Comparison of ENCODE assay signal across 17 cellular contexts in the genomic region with DNA sequence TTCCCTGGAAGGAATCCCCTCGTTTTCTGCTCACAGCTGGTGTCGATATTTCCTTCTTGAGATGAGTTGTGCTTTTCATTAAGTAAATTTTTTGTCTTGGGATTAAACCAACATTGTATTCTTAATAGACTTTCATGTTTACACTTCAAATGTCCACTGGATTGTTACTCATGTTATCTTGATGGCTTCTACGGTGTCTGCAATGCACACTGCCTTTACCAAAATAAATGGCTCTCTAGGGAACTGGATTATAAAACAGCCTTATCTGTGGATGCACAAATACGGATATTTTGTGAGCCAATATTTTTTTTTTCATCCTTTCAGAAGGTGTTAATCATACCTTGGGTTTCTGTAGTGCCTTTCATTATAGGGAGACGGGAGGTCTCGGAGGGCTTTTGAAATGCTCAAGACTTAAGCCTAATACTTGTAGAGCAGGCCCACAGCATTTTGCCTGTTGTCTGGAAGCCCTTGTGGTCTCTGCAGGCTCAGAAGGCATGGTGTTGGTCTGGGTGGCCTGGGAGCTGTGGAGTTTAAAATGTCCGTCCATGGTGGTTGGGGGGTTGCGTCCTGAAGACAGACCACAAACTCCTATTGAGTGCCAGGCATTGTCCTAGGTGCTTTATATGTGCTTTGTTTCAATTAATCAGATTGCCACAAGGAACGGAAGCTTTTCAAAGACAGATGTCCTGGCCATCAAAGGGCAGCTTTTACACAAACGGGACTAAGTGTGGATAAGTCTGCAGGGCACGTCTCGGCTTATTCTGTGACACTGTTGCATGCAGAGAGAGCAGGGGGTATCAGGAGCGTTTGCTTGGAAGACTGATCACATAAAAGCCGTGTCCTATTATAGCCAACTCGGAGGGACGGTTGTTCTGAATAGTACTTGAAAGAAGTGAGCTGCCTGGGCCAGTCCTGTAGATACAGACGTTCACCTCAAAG.
"Had no signal": no experiment of that assay in that cellular context is flagged by ENCODE, and none has a peak within 500 bp of the region (broad histone marks: within the 10 kb centered on the region; RNA-seq: fewer than 3 reads in every experiment).

No MANE protein-coding gene starts in this region.

- H3K4me3 Mint-ChIP-seq: activated CD4-positive, alpha-beta memory T cell treated with anti-CD3 and anti-CD28 coated beads for 36 hours; activated naive CD8-positive, alpha-beta T cell treated with anti-CD3 and anti-CD28 coated beads, Interleukin-2, amount 10 ng/mL, durations not matched to agents 7 days and 5 days; activated T-helper 1 cell treated with anti-CD3 and anti-CD28 coated beads, Interleukin-12 subunit alpha, Interleukin-12 subunit beta, Interleukin-2, Interleukin-4 antibody, amounts not matched to agents 30 ng/mL and 10 ng/mL and 1 ng/mL, durations not matched to agents 14 hours and 24 hours and 36 hours; central memory CD8-positive, alpha-beta T cell; naive B cell; T-cell had no signal

- H3K4me3 ChIP-seq: coronary artery, smooth muscle cell had no signal

- H3K36me3 ChIP-seq: brain microvascular endothelial cell, neutrophil had no signal

- DNase-seq: activated CD4-positive, alpha-beta memory T cell treated with anti-CD3 and anti-CD28 coated beads for 36 hours; activated naive CD8-positive, alpha-beta T cell treated with anti-CD3 and anti-CD28 coated beads, Interleukin-2, amount 10 ng/mL, durations not matched to agents 7 days and 5 days; brain microvascular endothelial cell; effector CD4-positive, alpha-beta T cell; mammary epithelial cell; naive B cell; SK-N-SH; stimulated activated CD4-positive, alpha-beta T cell treated with anti-CD3 and anti-CD28 coated beads, Interleukin-4, amount 100 ng/mL, for 4 hours; stimulated activated naive CD8-positive, alpha-beta T cell treated with anti-CD3 and anti-CD28 coated beads, Interleukin-15, Interleukin-2, amounts not matched to agents 100 U/mL and 50 U/mL, for 24 hours; T-cell; T-helper 9 cell had no signal

- H3K9me3 ChIP-seq: neutrophil, SK-N-SH had no signal

- H3K27ac ChIP-seq: brain microvascular endothelial cell, coronary artery, neutrophil had no signal

- H3K4me1 Mint-ChIP-seq: activated naive CD8-positive, alpha-beta T cell treated with anti-CD3 and anti-CD28 coated beads, Interleukin-2, amount 10 ng/mL, durations not matched to agents 7 days and 5 days; central memory CD8-positive, alpha-beta T cell had no signal

- H3K9me3 Mint-ChIP-seq: activated CD4-positive, alpha-beta memory T cell treated with anti-CD3 and anti-CD28 coated beads for 36 hours; activated naive CD8-positive, alpha-beta T cell treated with anti-CD3 and anti-CD28 coated beads, Interleukin-2, amount 10 ng/mL, durations not matched to agents 7 days and 5 days; activated T-helper 1 cell treated with anti-CD3 and anti-CD28 coated beads, Interleukin-12 subunit alpha, Interleukin-12 subunit beta, Interleukin-2, Interleukin-4 antibody, amounts not matched to agents 30 ng/mL and 10 ng/mL and 1 ng/mL, durations not matched to agents 14 hours and 24 hours and 36 hours; central memory CD8-positive, alpha-beta T cell; naive B cell; T-cell had no signal

- H3K27ac Mint-ChIP-seq: activated CD4-positive, alpha-beta memory T cell treated with anti-CD3 and anti-CD28 coated beads for 36 hours; activated naive CD8-positive, alpha-beta T cell treated with anti-CD3 and anti-CD28 coated beads, Interleukin-2, amount 10 ng/mL, durations not matched to agents 7 days and 5 days; activated T-helper 1 cell treated with anti-CD3 and anti-CD28 coated beads, Interleukin-12 subunit alpha, Interleukin-12 subunit beta, Interleukin-2, Interleukin-4 antibody, amounts not matched to agents 30 ng/mL and 10 ng/mL and 1 ng/mL, durations not matched to agents 14 hours and 24 hours and 36 hours; naive B cell; T-cell had no signal

- ATAC-seq: activated CD4-positive, CD25-positive, alpha-beta regulatory T cell treated with anti-CD3 and anti-CD28 coated beads, Interleukin-2, amount 50 U/mL, for 24 hours; stimulated activated naive CD8-positive, alpha-beta T cell treated with anti-CD3 and anti-CD28 coated beads, Interleukin-15, Interleukin-2, amounts not matched to agents 100 U/mL and 50 U/mL, for 24 hours; T-cell had no signal

- H3K36me3 Mint-ChIP-seq: activated CD4-positive, alpha-beta memory T cell treated with anti-CD3 and anti-CD28 coated beads for 36 hours; activated naive CD8-positive, alpha-beta T cell treated with anti-CD3 and anti-CD28 coated beads, Interleukin-2, amount 10 ng/mL, durations not matched to agents 7 days and 5 days; naive B cell; T-cell had no signal
